ENCODE assay signal across 13 cellular contexts in genomic region chr4:92304636-92305035, GRCh38. TPM values are rescaled to one million over a fixed set of nuclear protein-coding genes. Genes with fewer than 3 reads are reported as not detected.
DNase-seq lines count a peak whose midpoint lies in the region; ATAC-seq, FAIRE-seq and TF ChIP-seq lines count a peak whose summit lies in the region.
"Had no signal": no experiment of that assay in that cellular context is flagged by ENCODE, and none has a peak within 500 bp of the region (broad histone marks: within the 10 kb centered on the region; RNA-seq: fewer than 3 reads in every experiment).

No MANE protein-coding gene starts in this region.

- ATAC-seq in heart right ventricle (no peak), left ventricle myocardium superior (no peak)

- no peak overlapping the region for H3K23ac ChIP-seq in mesenchymal stem cell (ENCODE audit: low read length in 2 of 2)

- TF ChIP-seq POLR2A in breast epithelium (IDR thresholded peaks at IDR 0.05): no peak

- H3K4me1 ChIP-seq in heart right ventricle: peaks cover 0 to 29% (median 14%) of the 10 kb centered on the region in 9 donors
- no peaks in the 10 kb centered on the region for H3K4me1 ChIP-seq in breast epithelium
- peaks cover 17% of the 10 kb centered on the region for H3K4me1 ChIP-seq in mesenchymal stem cell (ENCODE audit: control insufficient read depth, insufficient read depth, low read depth, low read length)

- no peak for FAIRE-seq in urothelium cell line (lab: Jason Lieb, UNC)

- no peak overlapping the region for H2AFZ ChIP-seq in mesenchymal stem cell (ENCODE audit: low read depth, low read length)

- H3K79me1 ChIP-seq in mesenchymal stem cell (replicated peaks; ENCODE audit: low read length, poor library complexity, severe bottlenecking): no peaks in the 10 kb centered on the region

- H3K27me3 ChIP-seq in heart right ventricle (peaks cover 5 to 79% (median 75%) of the 10 kb centered on the region in 7 donors), breast epithelium (peaks cover 3 to 75% of the 10 kb centered on the region in 2 donors), mesenchymal stem cell (ENCODE audit: control insufficient read depth in 1 of 2, insufficient read depth in 1 of 2, low read length in 2 of 2) (peaks cover 4 to 68% of the 10 kb centered on the region in 2 experiments)

- H3K4me3 ChIP-seq in heart right ventricle (peak overlapping the region in 9 of 10 donors; percentile 35 to 57 (median 48)), breast epithelium (peak overlapping the region in 2 of 3 donors; percentile 39 to 65), mesenchymal stem cell (ENCODE audit: insufficient read depth in 1 of 2, low read depth in 1 of 2, low read length in 2 of 2) (peak overlapping the region in 1 of 2 experiments; percentile 64)

- H3K9ac ChIP-seq in mesenchymal stem cell (ENCODE audit: low read length): no peak overlapping the region

- intact Hi-C loops in heart right ventricle (cut with DNase I) (no loop called here), left ventricle myocardium superior (cut with micrococcal nuclease) (no loop called here), breast epithelium (cut with DNase I; ENCODE audit: low total_unique reads) (no loop called here)

- no peak overlapping the region for H2BK5ac ChIP-seq in mesenchymal stem cell (ENCODE audit: low read depth, low read length, poor library complexity, severe bottlenecking)

- no peak overlapping the region for H2BK15ac ChIP-seq in mesenchymal stem cell (ENCODE audit: low read depth, poor library complexity, severe bottlenecking)

- H4K91ac ChIP-seq in mesenchymal stem cell (ENCODE audit: low read length): no peak overlapping the region

- no peak overlapping the region for H2AK5ac ChIP-seq in mesenchymal stem cell (ENCODE audit: low read length, severe bottlenecking)

- H3K27ac ChIP-seq in heart right ventricle: no peak overlapping the region
- H3K27ac ChIP-seq in breast epithelium: no peak overlapping the region
- no peak overlapping the region for H3K27ac ChIP-seq in mesenchymal stem cell (ENCODE audit: low read length, poor library complexity, severe bottlenecking)

- H3K36me3 ChIP-seq in heart right ventricle (no peaks in the 10 kb centered on the region), breast epithelium (no peaks in the 10 kb centered on the region), mesenchymal stem cell (ENCODE audit: control insufficient read depth in 1 of 2, insufficient read depth in 2 of 2, low read depth in 1 of 2, low read length in 2 of 2) (no peaks in the 10 kb centered on the region)

- no peak overlapping the region for H2BK12ac ChIP-seq in mesenchymal stem cell (ENCODE audit: low read length in 2 of 2)

- TF ChIP-seq CTCF in heart right ventricle (IDR thresholded peaks at IDR 0.05) (no peak), breast epithelium (IDR thresholded peaks at IDR 0.05) (no peak)

- WGBS in heart right ventricle, 2 donors: 0 to 3% methylated on average over 18 of the region's 18 CpGs
- 0% methylated on average over 7 of the region's 18 CpGs for WGBS in mesenchymal stem cell

- H3K18ac ChIP-seq in mesenchymal stem cell (ENCODE audit: low read depth in 1 of 2, low read length in 2 of 2): no peak overlapping the region

- no peaks in the 10 kb centered on the region for H3K9me3 ChIP-seq in heart right ventricle
- H3K9me3 ChIP-seq in breast epithelium: no peaks in the 10 kb centered on the region
- no peaks in the 10 kb centered on the region for H3K9me3 ChIP-seq in mesenchymal stem cell (ENCODE audit: control insufficient read depth, low read length)

- H3K4ac ChIP-seq in mesenchymal stem cell (ENCODE audit: low read depth in 1 of 2, low read length in 2 of 2): no peak overlapping the region

- H2BK120ac ChIP-seq in mesenchymal stem cell (ENCODE audit: low read depth, low read length): no peak overlapping the region

- DNase-seq in heart right ventricle (no peak), left ventricle myocardium superior (no peak), breast epithelium (ENCODE audit: low spot score in 2 of 2) (no peak), mesenchymal stem cell (peak; percentile 5), urothelium cell line (ENCODE audit: low spot score) (peak; percentile 8), A172 (ENCODE audit: low spot score) (no peak), kidney glomerular epithelial cell (lab: John Stamatoyannopoulos, UW) (no peak)
- no peak for DNase-seq in activated CD4-positive, CD25-positive, alpha-beta regulatory T cell (lab: John Stamatoyannopoulos, UW)
- DNase-seq: CD4-positive, alpha-beta memory T cell; central memory CD4-positive, alpha-beta T cell; naive B cell; stimulated activated naive CD4-positive, alpha-beta T cell treated with Interleukin-2 at 50 U/mL for 16 hours had no signal

- peak overlapping the region; percentile 91 for H3K4me2 ChIP-seq in mesenchymal stem cell (ENCODE audit: low read length, poor library complexity, severe bottlenecking)

- no peak overlapping the region for H4K8ac ChIP-seq in mesenchymal stem cell (ENCODE audit: low read length)

- no peak overlapping the region for H3K14ac ChIP-seq in mesenchymal stem cell (ENCODE audit: low read length in 2 of 2)

RNA-seq across cellular contexts. Expression of gene GRID2, which starts 0.9 kb away (rescaled TPM):
- total RNA-seq in heart right ventricle (under 1 TPM in 1 of 10 donors, not detected in 9; 0.07 TPM), left ventricle myocardium superior (0.40 TPM), breast epithelium (under 1 TPM; under 0.01 TPM)
- under 1 TPM; 0.01 to 0.07 TPM for polyA plus RNA-seq in heart right ventricle
- polyA plus RNA-seq in mesenchymal stem cell (2013, experiment 1 of 2): not detected
- polyA plus RNA-seq in mesenchymal stem cell (2013, experiment 2 of 2): under 0.01 TPM
- total RNA-seq in A172 (2014; rRNA removed; shearing (Covaris generic)): not detected in 2 replicates
- total RNA-seq: CD4-positive, alpha-beta memory T cell; T-helper 2 cell treated with Interferon-gamma antibody and Interleukin-4, amounts not matched to agents 100 ng/mL and 5 ng/mL, for 36 hours had no signal
- polyA plus RNA-seq: CD4-positive, alpha-beta memory T cell had no signal

Comparison
In these comparisons a context has a peak if more than half of its experiments do, and no peak if none do; other contexts are left out.
1. DNase-seq: peak in mesenchymal stem cell (single experiment) and urothelium cell line (single experiment); none in heart right ventricle (0 of 2), left ventricle myocardium superior (single experiment), breast epithelium (0 of 2), activated CD4-positive, CD25-positive, alpha-beta regulatory T cell (0 of 4), A172 (single experiment) and kidney glomerular epithelial cell (single experiment).